ENCODE assay signal across 24 cellular contexts in genomic region chr10:110764793-110765512, GRCh38.
DNase-seq lines count a peak whose midpoint lies in the region; ATAC-seq, FAIRE-seq and TF ChIP-seq lines count a peak whose summit lies in the region.
"Had no signal": no experiment of that assay in that cellular context is flagged by ENCODE, and none has a peak within 500 bp of the region (broad histone marks: within the 10 kb centered on the region; RNA-seq: fewer than 3 reads in every experiment).

No MANE protein-coding gene starts in this region.

- peak overlapping the region; percentile 60 for H3K27ac Mint-ChIP-seq in activated CD8-positive, alpha-beta T cell treated with anti-CD3 and anti-CD28 coated beads for 36 hours
- no peak overlapping the region for H3K27ac Mint-ChIP-seq in activated CD8-positive, alpha-beta T cell treated with anti-CD3 and anti-CD28 coated beads, Interleukin-2, amount 10 ng/mL, durations not matched to agents 7 days and 5 days
- H3K27ac Mint-ChIP-seq in astrocyte (ENCODE audit: unreplicated experiment): peak overlapping the region; percentile 59
- H3K27ac Mint-ChIP-seq: naive B cell had no signal

- no peak for FAIRE-seq in astrocyte (lab: Jason Lieb, UNC)
- FAIRE-seq: GM19239, pancreas had no signal

- H3K9me3 ChIP-seq in astrocyte (ENCODE audit: insufficient read depth, low read depth, low read length): no peaks in the 10 kb centered on the region
- H3K9me3 ChIP-seq in left ventricle myocardium inferior (replicated peaks): no peaks in the 10 kb centered on the region
- no peaks in the 10 kb centered on the region for H3K9me3 ChIP-seq in gastrocnemius medialis
- H3K9me3 ChIP-seq: adrenal gland, BLaER1, esophagus muscularis mucosa, pancreas, uterus had no signal

- no peaks in the 10 kb centered on the region for H3K27me3 Mint-ChIP-seq in activated CD8-positive, alpha-beta T cell treated with anti-CD3 and anti-CD28 coated beads for 36 hours
- no peaks in the 10 kb centered on the region for H3K27me3 Mint-ChIP-seq in activated CD8-positive, alpha-beta T cell treated with anti-CD3 and anti-CD28 coated beads, Interleukin-2, amount 10 ng/mL, durations not matched to agents 7 days and 5 days (ENCODE audit: low read depth)
- no peaks in the 10 kb centered on the region for H3K27me3 Mint-ChIP-seq in astrocyte (ENCODE audit: low read depth, unreplicated experiment)

- no peaks in the 10 kb centered on the region for H3K9me3 Mint-ChIP-seq in activated CD8-positive, alpha-beta T cell treated with anti-CD3 and anti-CD28 coated beads for 36 hours
- H3K9me3 Mint-ChIP-seq in activated CD8-positive, alpha-beta T cell treated with anti-CD3 and anti-CD28 coated beads, Interleukin-2, amount 10 ng/mL, durations not matched to agents 7 days and 5 days (ENCODE audit: insufficient read depth): no peaks in the 10 kb centered on the region
- H3K9me3 Mint-ChIP-seq in astrocyte (ENCODE audit: unreplicated experiment): no peaks in the 10 kb centered on the region
- H3K9me3 Mint-ChIP-seq: naive B cell had no signal

- no peak for TF ChIP-seq POLR2A in gastrocnemius medialis (IDR thresholded peaks at IDR 0.05)

- no peaks in the 10 kb centered on the region for H3K36me3 Mint-ChIP-seq in activated CD8-positive, alpha-beta T cell treated with anti-CD3 and anti-CD28 coated beads for 36 hours (ENCODE audit: low read depth)
- H3K36me3 Mint-ChIP-seq in activated CD8-positive, alpha-beta T cell treated with anti-CD3 and anti-CD28 coated beads, Interleukin-2, amount 10 ng/mL, durations not matched to agents 7 days and 5 days (ENCODE audit: low read depth): no peaks in the 10 kb centered on the region
- H3K36me3 Mint-ChIP-seq in astrocyte (ENCODE audit: low read depth, unreplicated experiment): no peaks in the 10 kb centered on the region
- H3K36me3 Mint-ChIP-seq: naive B cell had no signal

- ATAC-seq in activated CD8-positive, alpha-beta T cell treated with anti-CD3 and anti-CD28 coated beads for 36 hours: peak; percentile 55
- no peak for ATAC-seq in activated CD8-positive, alpha-beta T cell treated with anti-CD3 and anti-CD28 coated beads, Interleukin-2, amount 10 ng/mL, durations not matched to agents 7 days and 5 days
- ATAC-seq in gastrocnemius medialis (peak; percentile 60 to 77), GM18870 (IDR thresholded peaks at IDR 0.05; ENCODE audit: unreplicated experiment) (no peak)
- ATAC-seq: pancreas had no signal

- H2AFZ ChIP-seq in astrocyte (ENCODE audit: low read depth, low read length): no peak overlapping the region
- H2AFZ ChIP-seq: PC-9 had no signal

- H3K4me1 Mint-ChIP-seq in activated CD8-positive, alpha-beta T cell treated with anti-CD3 and anti-CD28 coated beads for 36 hours (ENCODE audit: low read depth): peaks cover 29% of the 10 kb centered on the region
- peaks cover 3% of the 10 kb centered on the region for H3K4me1 Mint-ChIP-seq in activated CD8-positive, alpha-beta T cell treated with anti-CD3 and anti-CD28 coated beads, Interleukin-2, amount 10 ng/mL, durations not matched to agents 7 days and 5 days (ENCODE audit: low read depth)
- H3K4me1 Mint-ChIP-seq in astrocyte (ENCODE audit: low read depth, unreplicated experiment): peaks cover 16% of the 10 kb centered on the region
- H3K4me1 Mint-ChIP-seq: naive B cell had no signal

- POLR2A ChIA-PET in activated CD8-positive, alpha-beta T cell treated with anti-CD3 and anti-CD28 coated beads for 36 hours (lab: Charles Lee): interaction anchor here (0.7 to 1.4 kb wide), 3 partner anchors 12 to 102 kb away, joined by 3 to 5 read pairs (median 5); no protein-coding TSS in a partner anchor
- POLR2A ChIA-PET in activated CD8-positive, alpha-beta T cell treated with anti-CD3 and anti-CD28 coated beads, Interleukin-2, amount 10 ng/mL, durations not matched to agents 7 days and 5 days (lab: Charles Lee): interaction anchor here (1.4 kb wide), 1 partner anchor 9 kb away, joined by 6 read pairs; no protein-coding TSS in a partner anchor

- no peaks in the 10 kb centered on the region for H4K20me1 ChIP-seq in astrocyte (ENCODE audit: insufficient read depth, low read length)
- H4K20me1 ChIP-seq: BLaER1 had no signal

- CTCF ChIA-PET in activated CD8-positive, alpha-beta T cell treated with anti-CD3 and anti-CD28 coated beads for 36 hours (lab: Charles Lee): interaction anchor here (0.8 to 1.5 kb wide), 6 partner anchors 7 to 154 kb away, joined by 3 to 9 read pairs (median 4); partner anchors contain the start of gene BBIP1
- CTCF ChIA-PET in activated CD8-positive, alpha-beta T cell treated with anti-CD3 and anti-CD28 coated beads, Interleukin-2, amount 10 ng/mL, durations not matched to agents 7 days and 5 days (lab: Charles Lee): interaction anchor here (1.0 to 2.1 kb wide), 3 partner anchors 9 to 38 kb away, joined by 3 to 7 read pairs (median 3); no protein-coding TSS in a partner anchor

- H3K4me1 ChIP-seq in astrocyte (ENCODE audit: insufficient read depth, low read length): no peaks in the 10 kb centered on the region
- H3K4me1 ChIP-seq in left ventricle myocardium inferior: peaks cover 41% of the 10 kb centered on the region
- peaks cover 27 to 33% of the 10 kb centered on the region in 2 donors for H3K4me1 ChIP-seq in gastrocnemius medialis
- H3K4me1 ChIP-seq: adrenal gland, BLaER1, pancreas, uterus had no signal

- H3K27ac ChIP-seq in astrocyte (ENCODE audit: low read depth, low read length) (no peak overlapping the region), left ventricle myocardium inferior (replicated peaks) (peak overlapping the region; percentile 87), gastrocnemius medialis (peak overlapping the region; percentile 82 to 88 (median 85)), brain microvascular endothelial cell (no peak overlapping the region)
- H3K27ac ChIP-seq: adrenal gland, BLaER1, esophagus muscularis mucosa, pancreas, PC-9, uterus had no signal

- H3K79me2 ChIP-seq in astrocyte (ENCODE audit: insufficient read depth, low read length): no peaks in the 10 kb centered on the region

- H3K9ac ChIP-seq in astrocyte (ENCODE audit: low read length): no peak overlapping the region
- H3K9ac ChIP-seq: BLaER1 had no signal

- TF ChIP-seq CTCF in activated CD8-positive, alpha-beta T cell treated with anti-CD3 and anti-CD28 coated beads for 36 hours (IDR thresholded peaks at IDR 0.05): no peak
- TF ChIP-seq CTCF in astrocyte (IDR thresholded peaks at IDR 0.05; ENCODE audit: insufficient read depth, low read depth, low read length): no peak
- no peak for TF ChIP-seq CTCF in left ventricle myocardium inferior (IDR thresholded peaks at IDR 0.05; ENCODE audit: borderline replicate concordance)
- TF ChIP-seq CTCF in gastrocnemius medialis (IDR thresholded peaks at IDR 0.05 in 4 of 5, conservative IDR thresholded peaks at IDR 0.05 in 1 of 5): no peak
- TF ChIP-seq CTCF in brain microvascular endothelial cell (IDR thresholded peaks at IDR 0.05; ENCODE audit: low read depth, low read length, missing control alignments): no peak

- H3K36me3 ChIP-seq in astrocyte (ENCODE audit: insufficient read depth, low read length) (no peaks in the 10 kb centered on the region), left ventricle myocardium inferior (no peaks in the 10 kb centered on the region), gastrocnemius medialis (no peaks in the 10 kb centered on the region), brain microvascular endothelial cell (replicated peaks) (no peaks in the 10 kb centered on the region)
- H3K36me3 ChIP-seq: adrenal gland, BLaER1, esophagus muscularis mucosa, pancreas, uterus had no signal

- no peak overlapping the region for H3K4me2 ChIP-seq in astrocyte (ENCODE audit: low read length)
- H3K4me2 ChIP-seq: BLaER1, PC-9, smooth muscle cell had no signal

- H3K4me3 ChIP-seq in astrocyte (ENCODE audit: insufficient read depth, low read depth, low read length) (no peak overlapping the region), left ventricle myocardium inferior (peak overlapping the region; percentile 61), gastrocnemius medialis (peak overlapping the region; percentile 51 to 61 (median 57)), brain microvascular endothelial cell (ENCODE audit: low read depth, low read length) (no peak overlapping the region)
- H3K4me3 ChIP-seq: adrenal gland, BLaER1, esophagus muscularis mucosa, pancreas, PC-9, smooth muscle cell, uterus had no signal

- intact Hi-C loops in activated CD8-positive, alpha-beta T cell treated with anti-CD3 and anti-CD28 coated beads for 36 hours (cut with micrococcal nuclease): no loop called here
- intact Hi-C loops in left ventricle myocardium inferior (cut with micrococcal nuclease) (no loop called here), gastrocnemius medialis (cut with DNase I; ENCODE audit: low total_unique reads) (no loop called here)

- in situ Hi-C loops in gastrocnemius medialis (cut with MboI; ENCODE audit: low sequenced_read_pairs in 4 of 4) (no loop called here), brain microvascular endothelial cell (cut with HindIII; ENCODE audit: low pct_ligation_motif_present, low sequenced_read_pairs) (no loop called here)

- H3K4me3 Mint-ChIP-seq in activated CD8-positive, alpha-beta T cell treated with anti-CD3 and anti-CD28 coated beads for 36 hours: no peak overlapping the region
- no peak overlapping the region for H3K4me3 Mint-ChIP-seq in activated CD8-positive, alpha-beta T cell treated with anti-CD3 and anti-CD28 coated beads, Interleukin-2, amount 10 ng/mL, durations not matched to agents 7 days and 5 days
- H3K4me3 Mint-ChIP-seq in astrocyte (ENCODE audit: unreplicated experiment): peak overlapping the region; percentile 36

- no peaks in the 10 kb centered on the region for H3K27me3 ChIP-seq in astrocyte (ENCODE audit: insufficient read depth, low read length)
- H3K27me3 ChIP-seq in left ventricle myocardium inferior (ENCODE audit: low read depth): no peaks in the 10 kb centered on the region
- H3K27me3 ChIP-seq in gastrocnemius medialis: no peaks in the 10 kb centered on the region
- H3K27me3 ChIP-seq in brain microvascular endothelial cell (replicated peaks): no peaks in the 10 kb centered on the region
- H3K27me3 ChIP-seq: adrenal gland, BLaER1, esophagus muscularis mucosa, pancreas, uterus had no signal

- DNase-seq in activated CD8-positive, alpha-beta T cell treated with anti-CD3 and anti-CD28 coated beads for 36 hours: no peak
- DNase-seq in activated CD8-positive, alpha-beta T cell treated with anti-CD3 and anti-CD28 coated beads, Interleukin-2, amount 10 ng/mL, durations not matched to agents 7 days and 5 days: no peak
- DNase-seq in astrocyte (ENCODE audit: low read depth): no peak
- DNase-seq in left ventricle myocardium inferior: no peak
- no peak for DNase-seq in gastrocnemius medialis
- DNase-seq in NCI-H748 (lab: John Stamatoyannopoulos, UW; ENCODE audit: unreplicated experiment): no peak
- DNase-seq in brain microvascular endothelial cell: no peak
- DNase-seq: 8988T; activated CD4-positive, CD25-positive, alpha-beta regulatory T cell; activated CD8-positive, alpha-beta memory T cell treated with anti-CD3 and anti-CD28 coated beads for 24 hours; adrenal gland; effector CD4-positive, alpha-beta T cell; GOT3; naive B cell; NCI-H1436 treated with DMSO at 0.1 percent for 48 hours; pancreas; PC-9; stimulated activated CD4-positive, alpha-beta T cell treated with anti-CD3 and anti-CD28 coated beads, Interleukin-4, amount 100 ng/mL, for 24 hours; uterus had no signal

Comparison
In these comparisons a context has a peak if more than half of its experiments do, and no peak if none do; other contexts are left out.
1. ATAC-seq: peak in activated CD8-positive, alpha-beta T cell treated with anti-CD3 and anti-CD28 coated beads for 36 hours (single experiment) and gastrocnemius medialis (2 of 2); none in activated CD8-positive, alpha-beta T cell treated with anti-CD3 and anti-CD28 coated beads, Interleukin-2, amount 10 ng/mL, durations not matched to agents 7 days and 5 days (single experiment) and GM18870 (single experiment).
2. H3K27ac ChIP-seq: peak in left ventricle myocardium inferior (single experiment) and gastrocnemius medialis (4 of 4); none in astrocyte (single experiment) and brain microvascular endothelial cell (single experiment).
3. H3K4me3 ChIP-seq: peak in left ventricle myocardium inferior (single experiment) and gastrocnemius medialis (4 of 4); none in astrocyte (single experiment) and brain microvascular endothelial cell (single experiment).